In genomic region chr3:71166366-71166765, GRCh38 we compare ENCODE assay signal across 17 cellular contexts.
DNase-seq lines count a peak whose midpoint lies in the region; ATAC-seq and TF ChIP-seq lines count a peak whose summit lies in the region.
"Had no signal": no experiment of that assay in that cellular context is flagged by ENCODE, and none has a peak within 500 bp of the region (broad histone marks: within the 10 kb centered on the region; RNA-seq: fewer than 3 reads in every experiment).

No MANE protein-coding gene starts in this region.

- no peak overlapping the region for H3K9ac ChIP-seq in mesenchymal stem cell (ENCODE audit: low read length)

- H3K4me1 ChIP-seq in ascending aorta, result peaks cover 9 to 44% of the 10 kb centered on the region in 2 donors
- H3K4me1 ChIP-seq in spleen, result no peaks in the 10 kb centered on the region
- H3K4me1 ChIP-seq in prostate gland (replicated peaks), result no peaks in the 10 kb centered on the region
- peaks cover 4% of the 10 kb centered on the region for H3K4me1 ChIP-seq in mesenchymal stem cell (ENCODE audit: control insufficient read depth, insufficient read depth, low read depth, low read length)

- no peak overlapping the region for H3K14ac ChIP-seq in mesenchymal stem cell (ENCODE audit: low read length in 2 of 2)

- H3K36me3 ChIP-seq in ascending aorta (no peaks in the 10 kb centered on the region), spleen (peaks cover 0 to 26% (median 4%) of the 10 kb centered on the region in 6 donors), prostate gland (no peaks in the 10 kb centered on the region), mesenchymal stem cell (ENCODE audit: control insufficient read depth in 1 of 2, insufficient read depth in 2 of 2, low read depth in 1 of 2, low read length in 2 of 2) (peaks cover 0 to 3% of the 10 kb centered on the region in 2 experiments)

- H2BK15ac ChIP-seq in mesenchymal stem cell (ENCODE audit: low read depth, poor library complexity, severe bottlenecking), result no peak overlapping the region

- H4K8ac ChIP-seq in mesenchymal stem cell (ENCODE audit: low read length), result no peak overlapping the region

- H3K23ac ChIP-seq in mesenchymal stem cell (ENCODE audit: low read length in 2 of 2), result no peak overlapping the region

- H2AFZ ChIP-seq in mesenchymal stem cell (ENCODE audit: low read depth, low read length), result no peak overlapping the region

- POLR2A ChIA-PET in naive thymus-derived CD8-positive, alpha-beta T cell (lab: Charles Lee), result interaction anchor here (0.6 kb wide), 1 partner anchor 14 kb away, joined by 3 read pairs; no protein-coding TSS in a partner anchor

- 92 to 100% (median 97%) methylated on average over 1 of the region's 1 CpG for WGBS in spleen, 5 donors
- WGBS in prostate gland, result 56% methylated on average over 1 of the region's 1 CpG
- WGBS in mesenchymal stem cell, result 40% methylated on average over 1 of the region's 1 CpG

- no peak overlapping the region for H3K4me2 ChIP-seq in mesenchymal stem cell (ENCODE audit: low read length, poor library complexity, severe bottlenecking)

- DNase-seq in activated naive CD8-positive, alpha-beta T cell treated with anti-CD3 and anti-CD28 coated beads, Interleukin-2, amount 50 U/mL, for 24 hours, result no peak
- no peak for DNase-seq in ascending aorta (ENCODE audit: low spot score in 2 of 2)
- DNase-seq in naive thymus-derived CD8-positive, alpha-beta T cell, result no peak
- no peak for DNase-seq in spleen
- no peak for DNase-seq in prostate gland (ENCODE audit: low spot score)
- DNase-seq in mesenchymal stem cell, result no peak
- DNase-seq: 8988T, GF-D8, GOT3, KBM-7, MV-4-11, NCI-H187 treated with DMSO at 0.1 percent for 48 hours, NCI-H2227 treated with DMSO at 0.1 percent for 48 hours, NCI-H774, Right ventricle myocardium superior had no signal

- peaks cover 78% of the 10 kb centered on the region for H3K4me1 Mint-ChIP-seq in activated naive CD8-positive, alpha-beta T cell (ENCODE audit: low read depth)
- peaks cover 62% of the 10 kb centered on the region for H3K4me1 Mint-ChIP-seq in activated naive CD8-positive, alpha-beta T cell treated with anti-CD3 and anti-CD28 coated beads, Interleukin-2, amount 50 U/mL, for 24 hours
- H3K4me1 Mint-ChIP-seq in naive thymus-derived CD8-positive, alpha-beta T cell, result peaks cover 33 to 72% (median 52%) of the 10 kb centered on the region in 4 donors

- H2BK12ac ChIP-seq in mesenchymal stem cell (ENCODE audit: low read length in 2 of 2), result no peak overlapping the region

- peaks cover 6% of the 10 kb centered on the region for H3K79me1 ChIP-seq in mesenchymal stem cell (replicated peaks; ENCODE audit: low read length, poor library complexity, severe bottlenecking)

- H3K27ac ChIP-seq in ascending aorta (peak overlapping the region; percentile 68 to 87), spleen (no peak overlapping the region), prostate gland (no peak overlapping the region), mesenchymal stem cell (ENCODE audit: low read length, poor library complexity, severe bottlenecking) (no peak overlapping the region)

- no peak overlapping the region for H3K4me3 ChIP-seq in ascending aorta
- no peak overlapping the region for H3K4me3 ChIP-seq in spleen
- no peak overlapping the region for H3K4me3 ChIP-seq in prostate gland
- no peak overlapping the region for H3K4me3 ChIP-seq in mesenchymal stem cell (ENCODE audit: insufficient read depth in 1 of 2, low read depth in 1 of 2, low read length in 2 of 2)

- H3K27me3 Mint-ChIP-seq in activated naive CD8-positive, alpha-beta T cell, result no peaks in the 10 kb centered on the region
- H3K27me3 Mint-ChIP-seq in activated naive CD8-positive, alpha-beta T cell treated with anti-CD3 and anti-CD28 coated beads, Interleukin-2, amount 50 U/mL, for 24 hours, result no peaks in the 10 kb centered on the region
- no peaks in the 10 kb centered on the region for H3K27me3 Mint-ChIP-seq in naive thymus-derived CD8-positive, alpha-beta T cell

- H2BK120ac ChIP-seq in mesenchymal stem cell (ENCODE audit: low read depth, low read length), result no peak overlapping the region

- no peak overlapping the region for H4K91ac ChIP-seq in mesenchymal stem cell (ENCODE audit: low read length)

- H2AK5ac ChIP-seq in mesenchymal stem cell (ENCODE audit: low read length, severe bottlenecking), result no peak overlapping the region

- peaks cover 4% of the 10 kb centered on the region for H3K9me3 Mint-ChIP-seq in activated naive CD8-positive, alpha-beta T cell (ENCODE audit: low read depth)
- H3K9me3 Mint-ChIP-seq in activated naive CD8-positive, alpha-beta T cell treated with anti-CD3 and anti-CD28 coated beads, Interleukin-2, amount 50 U/mL, for 24 hours, result peaks cover 7% of the 10 kb centered on the region
- peaks cover 0 to 3% (median 0%) of the 10 kb centered on the region in 9 donors for H3K9me3 Mint-ChIP-seq in naive thymus-derived CD8-positive, alpha-beta T cell

- no peak for ATAC-seq in activated naive CD8-positive, alpha-beta T cell treated with anti-CD3 and anti-CD28 coated beads, Interleukin-2, amount 50 U/mL, for 24 hours
- no peak for ATAC-seq in naive thymus-derived CD8-positive, alpha-beta T cell
- no peak for ATAC-seq in HG02973 (IDR thresholded peaks at IDR 0.05; ENCODE audit: unreplicated experiment)

- H3K27me3 ChIP-seq in ascending aorta, result no peaks in the 10 kb centered on the region
- H3K27me3 ChIP-seq in spleen (replicated peaks in 1 of 7), result no peaks in the 10 kb centered on the region
- H3K27me3 ChIP-seq in prostate gland (replicated peaks; ENCODE audit: insufficient read depth), result no peaks in the 10 kb centered on the region
- H3K27me3 ChIP-seq in mesenchymal stem cell (ENCODE audit: control insufficient read depth in 1 of 2, insufficient read depth in 1 of 2, low read length in 2 of 2), result no peaks in the 10 kb centered on the region

- H3K9me3 ChIP-seq in ascending aorta (peaks cover 0 to 3% of the 10 kb centered on the region in 2 donors), spleen (no peaks in the 10 kb centered on the region), prostate gland (no peaks in the 10 kb centered on the region), mesenchymal stem cell (ENCODE audit: control insufficient read depth, low read length) (peaks cover under 1% of the 10 kb centered on the region)

- no peak overlapping the region for H3K4ac ChIP-seq in mesenchymal stem cell (ENCODE audit: low read depth in 1 of 2, low read length in 2 of 2)

- TF ChIP-seq CTCF in ascending aorta (IDR thresholded peaks at IDR 0.05) (no peak), spleen (IDR thresholded peaks at IDR 0.05 in 8 of 11, conservative IDR thresholded peaks at IDR 0.05 in 3 of 11) (no peak), prostate gland (IDR thresholded peaks at IDR 0.05) (no peak)

- intact Hi-C loops in ascending aorta (cut with DNase I), result loop anchor here (1.0 to 5.0 kb wide), 2 partner anchors 61 to 102 kb away; no protein-coding TSS in a partner anchor
- intact Hi-C loops in spleen (cut with DNase I; ENCODE audit: low total_unique reads), result no loop called here
- intact Hi-C loops in prostate gland (cut with DNase I), result no loop called here

- no peak overlapping the region for H2BK5ac ChIP-seq in mesenchymal stem cell (ENCODE audit: low read depth, low read length, poor library complexity, severe bottlenecking)

- no peak for TF ChIP-seq POLR2A in spleen (IDR thresholded peaks at IDR 0.05)
- TF ChIP-seq POLR2A in prostate gland (IDR thresholded peaks at IDR 0.05), result no peak

- H3K27ac Mint-ChIP-seq in activated naive CD8-positive, alpha-beta T cell, result peak overlapping the region; percentile 72
- H3K27ac Mint-ChIP-seq in activated naive CD8-positive, alpha-beta T cell treated with anti-CD3 and anti-CD28 coated beads, Interleukin-2, amount 50 U/mL, for 24 hours, result no peak overlapping the region
- peak overlapping the region in 7 of 10 donors; percentile 12 to 71 (median 42) for H3K27ac Mint-ChIP-seq in naive thymus-derived CD8-positive, alpha-beta T cell

- H3K36me3 Mint-ChIP-seq in activated naive CD8-positive, alpha-beta T cell, result peaks cover 25% of the 10 kb centered on the region
- H3K36me3 Mint-ChIP-seq in activated naive CD8-positive, alpha-beta T cell treated with anti-CD3 and anti-CD28 coated beads, Interleukin-2, amount 50 U/mL, for 24 hours (ENCODE audit: low read depth), result peaks cover 45% of the 10 kb centered on the region
- peaks cover 19 to 90% (median 36%) of the 10 kb centered on the region in 3 donors for H3K36me3 Mint-ChIP-seq in naive thymus-derived CD8-positive, alpha-beta T cell

- H3K18ac ChIP-seq in mesenchymal stem cell (ENCODE audit: low read depth in 1 of 2, low read length in 2 of 2), result no peak overlapping the region

- no peak overlapping the region for H3K4me3 Mint-ChIP-seq in activated naive CD8-positive, alpha-beta T cell
- no peak overlapping the region for H3K4me3 Mint-ChIP-seq in activated naive CD8-positive, alpha-beta T cell treated with anti-CD3 and anti-CD28 coated beads, Interleukin-2, amount 50 U/mL, for 24 hours
- H3K4me3 Mint-ChIP-seq in naive thymus-derived CD8-positive, alpha-beta T cell, result no peak overlapping the region

Comparison
In these comparisons a context has a peak if more than half of its experiments do, and no peak if none do; other contexts are left out.
1. H3K27ac ChIP-seq: peak in ascending aorta (2 of 2); none in spleen (0 of 8), prostate gland (0 of 2) and mesenchymal stem cell (single experiment).